Comparison of ENCODE assay signal across 1 cellular context in genomic region chr11:112343368-112344039, GRCh38.
TF ChIP-seq lines count a peak whose summit lies in the region.

No MANE protein-coding gene starts in this region.

TF ChIP-seq in GM23338, 12 proteins besides CTCF, POLR2A, EP300 and RAD21 (continued from another document):
- TF ChIP-seq REST (IDR thresholded peaks at IDR 0.05; ENCODE audit: unreplicated experiment), result no peak
- TF ChIP-seq EZH2phosphoT487 (IDR thresholded peaks at IDR 0.05; ENCODE audit: unreplicated experiment), result no peak
- TF ChIP-seq ETS1 (IDR thresholded peaks at IDR 0.05), result no peak
- no peak for TF ChIP-seq JUNB (IDR thresholded peaks at IDR 0.05; ENCODE audit: unreplicated experiment)
- TF ChIP-seq EZH2 (IDR thresholded peaks at IDR 0.05; ENCODE audit: low read depth, unreplicated experiment), result no peak
- TF ChIP-seq ZNF331 (CRISPR knock-in tag; IDR thresholded peaks at IDR 0.05; ENCODE audit: low read depth), result no peak
